Comparison of ENCODE assay signal across 28 cellular contexts in the genomic region with DNA sequence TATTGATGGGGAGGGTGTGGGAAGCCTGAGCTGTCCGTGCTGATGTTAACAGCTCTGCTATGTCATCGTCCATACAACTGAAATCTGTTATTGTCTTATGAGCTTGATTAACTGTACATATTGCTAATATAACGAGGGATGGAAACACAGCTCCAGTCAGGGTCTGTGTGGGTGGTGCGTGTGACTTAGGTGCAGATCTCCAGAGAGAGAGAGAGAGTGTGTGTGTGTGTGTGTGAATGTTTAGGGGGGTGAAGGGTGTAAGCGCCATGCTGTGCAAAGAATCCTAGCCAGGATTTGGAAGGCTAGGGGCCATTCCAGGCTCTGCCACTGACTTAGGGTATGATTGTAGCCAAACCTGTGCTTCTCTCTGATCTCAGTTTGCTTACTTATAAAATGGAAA.
"Had no signal": no experiment of that assay in that cellular context is flagged by ENCODE, and none has a peak within 500 bp of the region (broad histone marks: within the 10 kb centered on the region; RNA-seq: fewer than 3 reads in every experiment).

No MANE protein-coding gene starts in this region.

- ATAC-seq: naive thymus-derived CD8-positive, alpha-beta T cell; natural killer cell treated with Interleukin-12 subunit alpha and Interleukin-12 subunit beta and Interleukin-15 and Interleukin-18, amount 100 ng/mL, for 72 hours; pancreas; right cardiac atrium; right lobe of liver; stimulated activated memory B cell treated with anti-CD40 and anti-IgM and Interleukin-4, amounts not matched to agents 10 μg/mL and 1 μg/mL and 100 μg/mL, for 72 hours; stimulated activated naive CD8-positive, alpha-beta T cell treated with anti-CD3 and anti-CD28 coated beads, Interleukin-15, amount 100 ng/mL, for 72 hours; stimulated activated naive CD8-positive, alpha-beta T cell treated with anti-CD3 and anti-CD28 coated beads, Interleukin-15, Interleukin-2, amounts not matched to agents 100 U/mL and 50 U/mL, for 24 hours had no signal

- H3K4me3 ChIP-seq: pancreas, prostate gland, right lobe of liver, sigmoid colon, spleen, suprapubic skin, testis, tibial nerve, upper lobe of left lung, uterus had no signal

- H3K27me3 ChIP-seq: pancreas, right lobe of liver, testis, upper lobe of left lung, uterus had no signal

- H3K27ac ChIP-seq: neutrophil, pancreas, prostate gland, right lobe of liver, sigmoid colon, spleen, suprapubic skin, testis, tibial nerve, upper lobe of left lung, uterus had no signal

- DNase-seq: naive B cell; naive thymus-derived CD8-positive, alpha-beta T cell; nephron progenitor cell; pancreas; right cardiac atrium; right lobe of liver; sigmoid colon; small intestine; spleen; stimulated activated CD4-positive, alpha-beta T cell treated with anti-CD3 and anti-CD28 coated beads, Interleukin-12 subunit alpha, Interleukin-12 subunit beta, amount 100 ng/mL, for 4 hours; stimulated activated CD4-positive, alpha-beta T cell treated with anti-CD3 and anti-CD28 coated beads, Interleukin-1b, Interleukin-23, amount 100 ng/mL, for 48 hours; stimulated activated CD4-positive, alpha-beta T cell treated with anti-CD3 and anti-CD28 coated beads, Interleukin-4, amount 100 ng/mL, for 1 hour; stimulated activated CD4-positive, alpha-beta T cell treated with anti-CD3 and anti-CD28 coated beads, Interleukin-4, amount 100 ng/mL, for 4 hours; stimulated activated CD8-positive, alpha-beta memory T cell treated with anti-CD3 and anti-CD28 coated beads, Interleukin-4, amount 100 ng/mL, for 48 hours; stimulated activated naive CD4-positive, alpha-beta T cell; stimulated activated naive CD8-positive, alpha-beta T cell treated with anti-CD3 and anti-CD28 coated beads, Interleukin-15, amount 100 ng/mL, for 72 hours; stimulated activated naive CD8-positive, alpha-beta T cell treated with anti-CD3 and anti-CD28 coated beads, Interleukin-15, Interleukin-2, amounts not matched to agents 100 U/mL and 50 U/mL, for 24 hours; substantia nigra; testis; trophoblast cell; upper lobe of left lung; uterus had no signal

- H3K4me1 ChIP-seq: pancreas, prostate gland, right lobe of liver, sigmoid colon, spleen, suprapubic skin, testis, tibial nerve, uterus had no signal

- H3K9me3 ChIP-seq: neutrophil, pancreas, prostate gland, right lobe of liver, sigmoid colon, spleen, suprapubic skin, testis, upper lobe of left lung, uterus had no signal

- H3K36me3 ChIP-seq: neutrophil, pancreas, prostate gland, right lobe of liver, sigmoid colon, spleen, suprapubic skin, tibial nerve, upper lobe of left lung, uterus had no signal

- FAIRE-seq: pancreas, small intestine had no signal
